1 cellular context compared by ENCODE assay signal in genomic region chr13:21546372-21546771, GRCh38.
TF ChIP-seq lines count a peak whose summit lies in the region.

No MANE protein-coding gene starts in this region.

TF ChIP-seq in WTC11, 78 proteins besides CTCF, POLR2A, EP300 and RAD21 (continued from another document):
- TF ChIP-seq FOXP4 (CRISPR knock-in tag; IDR thresholded peaks at IDR 0.05) (no peak), ZNF263 (CRISPR knock-in tag; IDR thresholded peaks at IDR 0.05; ENCODE audit: low read depth) (no peak), NFE2L1 (CRISPR knock-in tag; IDR thresholded peaks at IDR 0.05) (no peak), NR3C1 (CRISPR knock-in tag; conservative IDR thresholded peaks at IDR 0.05; ENCODE audit: low read depth) (no peak), TEAD1 (CRISPR knock-in tag; IDR thresholded peaks at IDR 0.05) (no peak), FOXP1 (CRISPR knock-in tag; IDR thresholded peaks at IDR 0.05; ENCODE audit: borderline replicate concordance) (no peak), MLX (CRISPR knock-in tag; IDR thresholded peaks at IDR 0.05) (no peak), ZNF425 (CRISPR knock-in tag; conservative IDR thresholded peaks at IDR 0.05) (no peak), ERG (CRISPR knock-in tag; IDR thresholded peaks at IDR 0.05) (no peak), ZNF416 (CRISPR knock-in tag; IDR thresholded peaks at IDR 0.05) (no peak), JUN (CRISPR knock-in tag; IDR thresholded peaks at IDR 0.05) (no peak), ETV6 (CRISPR knock-in tag; IDR thresholded peaks at IDR 0.05) (no peak), CDX4 (CRISPR knock-in tag; IDR thresholded peaks at IDR 0.05; ENCODE audit: borderline replicate concordance) (no peak), GRHL2 (CRISPR knock-in tag; IDR thresholded peaks at IDR 0.05; ENCODE audit: insufficient replicate concordance, severe bottlenecking) (no peak)
